12 cellular contexts compared by ENCODE assay signal in the genomic region with DNA sequence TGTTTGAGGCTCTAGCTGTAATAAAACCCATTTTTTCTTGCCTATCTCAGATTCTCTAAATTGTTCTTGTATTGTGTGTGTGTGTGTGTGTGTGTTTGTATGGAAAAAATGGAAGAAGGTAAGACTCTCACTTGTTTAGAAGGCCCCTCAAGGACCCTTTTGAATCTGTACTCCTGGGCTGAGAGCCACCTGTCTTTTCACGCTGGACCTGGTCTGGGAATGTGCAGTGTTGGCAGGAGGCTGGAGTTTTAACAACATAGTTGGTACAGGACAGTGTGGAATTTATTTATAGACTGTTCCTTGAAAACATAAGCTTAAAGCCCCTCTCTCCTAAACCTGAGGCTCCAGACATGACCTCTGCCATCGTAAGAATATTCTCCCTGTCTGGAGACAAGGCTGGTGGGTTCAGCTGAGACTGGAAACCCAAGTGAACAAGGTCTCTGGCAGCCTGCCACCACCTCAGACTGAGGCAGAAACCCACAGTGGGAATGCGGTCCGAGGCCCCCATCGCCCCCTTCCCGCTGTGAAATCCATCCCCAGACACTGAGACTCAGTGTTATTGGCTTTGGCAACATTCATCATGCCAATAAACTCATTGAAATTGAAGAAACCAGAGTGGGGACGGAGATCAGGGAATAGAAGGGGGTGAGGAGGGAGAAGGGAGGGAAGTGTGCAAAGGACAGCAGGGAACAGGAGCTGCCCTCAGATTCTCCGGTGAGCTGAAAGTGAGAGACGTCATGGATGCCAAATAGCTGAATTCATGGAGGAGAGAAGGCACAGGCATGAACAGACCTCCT. TPM values are rescaled to one million over a fixed set of nuclear protein-coding genes. Genes with fewer than 3 reads are reported as not detected.
A peak's percentile ranks its signal among the peaks of the same experiment; 100 is the strongest.
DNase-seq lines count a peak whose midpoint lies in the region; ATAC-seq and TF ChIP-seq lines count a peak whose summit lies in the region.
"Had no signal": no experiment of that assay in that cellular context is flagged by ENCODE, and none has a peak within 500 bp of the region (broad histone marks: within the 10 kb centered on the region; RNA-seq: fewer than 3 reads in every experiment).

No MANE protein-coding gene starts in this region.

- no peaks in the 10 kb centered on the region for H3K36me3 Mint-ChIP-seq in glutamatergic neuron (ENCODE audit: unreplicated experiment)

- peaks cover 0 to 59% (median 2%) of the 10 kb centered on the region in 3 experiments for H3K27me3 ChIP-seq in neuronal stem cell (ENCODE audit: control insufficient read depth in 3 of 3, insufficient read depth in 3 of 3, low read depth in 1 of 3, low read length in 3 of 3)
- H3K27me3 ChIP-seq in upper lobe of left lung: no peaks in the 10 kb centered on the region
- no peaks in the 10 kb centered on the region for H3K27me3 ChIP-seq in right lobe of liver

- no peak overlapping the region for H3K4ac ChIP-seq in neuronal stem cell (ENCODE audit: low read length)

- H3K14ac ChIP-seq in neuronal stem cell (ENCODE audit: low read length): no peak overlapping the region

- no peak overlapping the region for H3K18ac ChIP-seq in neuronal stem cell (ENCODE audit: low read length)

- no CpG with 5 or more reads among the region's 9 CpGs for WGBS in neuronal stem cell (ENCODE audit: extremely low coverage in 2 of 2, insufficient read length in 2 of 2, insufficient replicate concordance in 1 of 2), 2 donors
- 66 to 72% methylated on average over 9 of the region's 9 CpGs for WGBS in upper lobe of left lung, 2 donors
- WGBS in right lobe of liver (ENCODE audit: insufficient coverage, low coverage, low lambda C conversion rate, missing lambda C conversion rate): 83% methylated on average over 6 of the region's 9 CpGs

- H2BK12ac ChIP-seq in neuronal stem cell (ENCODE audit: low read length): no peak overlapping the region

- TF ChIP-seq EP300 in upper lobe of left lung (IDR thresholded peaks at IDR 0.05): no peak

- no peak overlapping the region for H3K9ac ChIP-seq in neuronal stem cell (ENCODE audit: low read depth, low read length, poor library complexity)

- H3K4me1 ChIP-seq in neuronal stem cell (ENCODE audit: control insufficient read depth in 2 of 2, insufficient read depth in 1 of 2, low read depth in 1 of 2, low read length in 2 of 2) (peaks cover 8 to 21% of the 10 kb centered on the region in 2 donors), upper lobe of left lung (no peaks in the 10 kb centered on the region), right lobe of liver (peaks cover 0 to 15% (median 5%) of the 10 kb centered on the region in 4 donors)

- no peak for ATAC-seq in upper lobe of left lung (ENCODE audit: low FRiP score in 2 of 2)
- no peak for ATAC-seq in right lobe of liver
- ATAC-seq: PC-3 had no signal

- no peak overlapping the region for H4K91ac ChIP-seq in neuronal stem cell (ENCODE audit: low read depth, low read length, poor library complexity)

- no peak overlapping the region for H2BK120ac ChIP-seq in neuronal stem cell (ENCODE audit: low read depth, low read length)

- H3K27ac ChIP-seq in angular gyrus (ENCODE audit: low read depth, low read length) (peak overlapping the region; percentile 74), neuronal stem cell (replicated peaks; ENCODE audit: low read length) (no peak overlapping the region), upper lobe of left lung (no peak overlapping the region), right lobe of liver (no peak overlapping the region)
- H3K27ac ChIP-seq: C4-2B, RWPE1 had no signal

- H3K79me1 ChIP-seq in neuronal stem cell (ENCODE audit: low read depth, low read length): no peaks in the 10 kb centered on the region

- H3K27me3 Mint-ChIP-seq in glutamatergic neuron (ENCODE audit: unreplicated experiment): peaks cover 8% of the 10 kb centered on the region

- no peak overlapping the region for H2AFZ ChIP-seq in neuronal stem cell (ENCODE audit: low read length)

- H2AK5ac ChIP-seq in neuronal stem cell (ENCODE audit: low read depth, low read length): no peak overlapping the region

- no peak overlapping the region for H3K4me3 Mint-ChIP-seq in glutamatergic neuron (ENCODE audit: unreplicated experiment)

- H3K4me3 ChIP-seq in neuronal stem cell (ENCODE audit: low read length in 2 of 2) (no peak overlapping the region), upper lobe of left lung (no peak overlapping the region), right lobe of liver (no peak overlapping the region)

- peaks cover 58% of the 10 kb centered on the region for H3K4me1 Mint-ChIP-seq in glutamatergic neuron (ENCODE audit: low read depth, unreplicated experiment)

- H3K23ac ChIP-seq in neuronal stem cell (ENCODE audit: low read depth, low read length, poor library complexity): no peak overlapping the region

- no peak overlapping the region for H3K4me2 ChIP-seq in neuronal stem cell (ENCODE audit: insufficient read depth, low read length, poor library complexity, severe bottlenecking)

- peak; percentile 88 for DNase-seq in DMS79 treated with DMSO at 0.1 percent for 48 hours (lab: John Stamatoyannopoulos, UW)
- DNase-seq in glutamatergic neuron: no peak
- DNase-seq in neuronal stem cell (ENCODE audit: low spot score): no peak
- DNase-seq in HEK293T (ENCODE audit: extremely low spot score): no peak
- DNase-seq in upper lobe of left lung: no peak
- no peak for DNase-seq in right lobe of liver
- DNase-seq: DMS 273 treated with DMSO at 0.1 percent for 48 hours, NCI-H187, PC-3 had no signal

- peaks cover 4% of the 10 kb centered on the region for H3K9me3 Mint-ChIP-seq in glutamatergic neuron (ENCODE audit: unreplicated experiment)

- intact Hi-C loops in right lobe of liver (cut with DNase I): no loop called here

- CTCF ChIA-PET in HEK293T (lab: Yijun Ruan, JAX): no interaction called here

- H4K8ac ChIP-seq in neuronal stem cell (ENCODE audit: low read depth, low read length): no peak overlapping the region

- H2BK5ac ChIP-seq in neuronal stem cell (ENCODE audit: low read length): no peak overlapping the region

- H2BK15ac ChIP-seq in neuronal stem cell (ENCODE audit: low read length): peak overlapping the region; percentile 4

- peak overlapping the region; percentile 4 for H3K27ac Mint-ChIP-seq in glutamatergic neuron (ENCODE audit: unreplicated experiment)

- POLR2A ChIA-PET in HEK293T (lab: Yijun Ruan, JAX): no interaction called here

- TF ChIP-seq CTCF in glutamatergic neuron (IDR thresholded peaks at IDR 0.05; ENCODE audit: partially characterized antibody, unreplicated experiment) (no peak), upper lobe of left lung (IDR thresholded peaks at IDR 0.05) (no peak), right lobe of liver (IDR thresholded peaks at IDR 0.05) (no peak)

- no peaks in the 10 kb centered on the region for H3K36me3 ChIP-seq in neuronal stem cell (replicated peaks in 1 of 2; ENCODE audit: control insufficient read depth in 2 of 2, insufficient read depth in 2 of 2, low read length in 2 of 2)
- H3K36me3 ChIP-seq in upper lobe of left lung: no peaks in the 10 kb centered on the region
- no peaks in the 10 kb centered on the region for H3K36me3 ChIP-seq in right lobe of liver

- H3K9me3 ChIP-seq in neuronal stem cell (replicated peaks in 1 of 2; ENCODE audit: control insufficient read depth in 2 of 2, insufficient read depth in 1 of 2, low read depth in 1 of 2, low read length in 2 of 2): no peaks in the 10 kb centered on the region
- H3K9me3 ChIP-seq in upper lobe of left lung: no peaks in the 10 kb centered on the region
- no peaks in the 10 kb centered on the region for H3K9me3 ChIP-seq in right lobe of liver

- TF ChIP-seq POLR2A in upper lobe of left lung (IDR thresholded peaks at IDR 0.05): no peak
- no peak for TF ChIP-seq POLR2A in right lobe of liver (IDR thresholded peaks at IDR 0.05)

TF ChIP-seq in HEK293T, 16 proteins besides CTCF, POLR2A, EP300 and RAD21:
- no peak for TF ChIP-seq ELF4 (IDR thresholded peaks at IDR 0.05)

RNA-seq across cellular contexts. Expression of gene PLXNA2, which starts 24.6 kb away (rescaled TPM):
- total RNA-seq in glutamatergic neuron (ENCODE audit: unreplicated experiment) (66.0 TPM), upper lobe of left lung (100 to 1,000 TPM in 3 of 6 donors, 10 to 100 TPM in 3; 77.5 to 150 (median 101) TPM), right lobe of liver (10 to 100 TPM in 2 of 6 experiments, 1 to 10 TPM in 4; 5.6 to 20.8 (median 9.3) TPM)
- 1.2 TPM for polyA plus RNA-seq in neuronal stem cell (2013, experiment 1 of 2)
- polyA plus RNA-seq in neuronal stem cell (2013, experiment 2 of 2): 1.1 TPM
